15 cellular contexts compared by ENCODE assay signal in genomic region chr15:61974759-61975158, GRCh38.
DNase-seq lines count a peak whose midpoint lies in the region; FAIRE-seq and TF ChIP-seq lines count a peak whose summit lies in the region.
"Had no signal": no experiment of that assay in that cellular context is flagged by ENCODE, and none has a peak within 500 bp of the region (broad histone marks: within the 10 kb centered on the region; RNA-seq: fewer than 3 reads in every experiment).

No MANE protein-coding gene starts in this region.

- H3K4me2 ChIP-seq in MM.1S (ENCODE audit: low read depth, low read length) = peak overlapping the region; percentile 40
- H3K4me2 ChIP-seq: KMS-11 had no signal

- intact Hi-C loops in testis (cut with DNase I; ENCODE audit: low total_unique reads) (no loop called here), transverse colon (cut with DNase I; ENCODE audit: low total_unique reads) (no loop called here)

- H3K79me2 ChIP-seq in MM.1S (ENCODE audit: low read length) = no peaks in the 10 kb centered on the region

- peak; percentile 23 for DNase-seq in DMS53 treated with DMSO at 0.1 percent for 48 hours (lab: John Stamatoyannopoulos, UW; ENCODE audit: unreplicated experiment)
- peak; percentile 21 for DNase-seq in MM.1S
- DNase-seq in NCI-H748 (lab: John Stamatoyannopoulos, UW; ENCODE audit: unreplicated experiment) = peak; percentile 96
- DNase-seq in fibroblast of mammary gland (ENCODE audit: low read depth) = peak; percentile 21
- DNase-seq in frontal cortex (ENCODE audit: low spot score in 2 of 2) = no peak
- DNase-seq in testis = no peak
- DNase-seq in transverse colon = no peak
- no peak for DNase-seq in T-helper 2 cell treated with Interferon-gamma antibody and Interleukin-4, amounts not matched to agents 5 μg/mL and 100 μg/mL, for 36 hours (ENCODE audit: low spot score)
- DNase-seq: activated CD4-positive, alpha-beta T cell treated with anti-CD3 and anti-CD28 coated beads for 1 hour; activated naive CD8-positive, alpha-beta T cell treated with anti-CD3 and anti-CD28 coated beads, Interleukin-2, amount 10 ng/mL, durations not matched to agents 7 days and 5 days; CD4-positive, CD25-positive, alpha-beta regulatory T cell; spleen; stimulated activated naive B cell treated with anti-CD40 and anti-IgM and Interleukin-4, amounts not matched to agents 10 μg/mL and 1 μg/mL and 100 μg/mL, for 72 hours had no signal

- H3K9ac ChIP-seq in MM.1S (ENCODE audit: low read length) = peak overlapping the region; percentile 1; the same call in 1 of the 2 replicates
- H3K9ac ChIP-seq: KMS-11 had no signal

- H3K4me1 ChIP-seq in MM.1S (ENCODE audit: low read length) (peaks cover 34% of the 10 kb centered on the region), testis (no peaks in the 10 kb centered on the region), transverse colon (peaks cover 0 to 16% (median 5%) of the 10 kb centered on the region in 4 donors)

- no peak overlapping the region for H2AFZ ChIP-seq in MM.1S (ENCODE audit: low read length)

- no peak for FAIRE-seq in frontal cortex (lab: Jason Lieb, UNC)
- FAIRE-seq: GM12878 had no signal

- no peak for TF ChIP-seq EP300 in transverse colon (IDR thresholded peaks at IDR 0.05; ENCODE audit: low read depth)

- no peak overlapping the region for H3K4me3 ChIP-seq in MM.1S (ENCODE audit: low read length)
- no peak overlapping the region for H3K4me3 ChIP-seq in fibroblast of mammary gland (ENCODE audit: control insufficient read depth, low read depth, low read length)
- no peak overlapping the region for H3K4me3 ChIP-seq in testis
- no peak overlapping the region for H3K4me3 ChIP-seq in transverse colon
- H3K4me3 ChIP-seq: GM12878, spleen had no signal

- H3K27me3 Mint-ChIP-seq in T-helper 2 cell treated with Interferon-gamma antibody and Interleukin-4, amounts not matched to agents 5 μg/mL and 100 μg/mL, for 36 hours (ENCODE audit: low read depth) = no peaks in the 10 kb centered on the region
- H3K27me3 Mint-ChIP-seq: activated naive CD8-positive, alpha-beta T cell treated with anti-CD3 and anti-CD28 coated beads, Interleukin-2, amount 10 ng/mL, durations not matched to agents 7 days and 5 days; CD4-positive, CD25-positive, alpha-beta regulatory T cell; stimulated activated naive B cell treated with anti-CD40 and anti-IgM and Interleukin-4, amounts not matched to agents 10 μg/mL and 1 μg/mL and 100 μg/mL, for 72 hours had no signal

- H3K9me2 ChIP-seq in MM.1S (replicated peaks; ENCODE audit: insufficient read depth, low read length) = no peaks in the 10 kb centered on the region

- peaks cover 48% of the 10 kb centered on the region for H3K36me3 Mint-ChIP-seq in T-helper 2 cell treated with Interferon-gamma antibody and Interleukin-4, amounts not matched to agents 5 μg/mL and 100 μg/mL, for 36 hours (ENCODE audit: low read depth)

- no peaks in the 10 kb centered on the region for H4K20me1 ChIP-seq in MM.1S (ENCODE audit: insufficient read depth, low read length)

- H3K27ac Mint-ChIP-seq in T-helper 2 cell treated with Interferon-gamma antibody and Interleukin-4, amounts not matched to agents 5 μg/mL and 100 μg/mL, for 36 hours = no peak overlapping the region
- H3K27ac Mint-ChIP-seq: activated naive CD8-positive, alpha-beta T cell treated with anti-CD3 and anti-CD28 coated beads, Interleukin-2, amount 10 ng/mL, durations not matched to agents 7 days and 5 days; stimulated activated naive B cell treated with anti-CD40 and anti-IgM and Interleukin-4, amounts not matched to agents 10 μg/mL and 1 μg/mL and 100 μg/mL, for 72 hours had no signal

- no peak overlapping the region for H3K4me3 Mint-ChIP-seq in T-helper 2 cell treated with Interferon-gamma antibody and Interleukin-4, amounts not matched to agents 5 μg/mL and 100 μg/mL, for 36 hours
- H3K4me3 Mint-ChIP-seq: activated naive CD8-positive, alpha-beta T cell treated with anti-CD3 and anti-CD28 coated beads, Interleukin-2, amount 10 ng/mL, durations not matched to agents 7 days and 5 days; CD4-positive, CD25-positive, alpha-beta regulatory T cell; stimulated activated naive B cell treated with anti-CD40 and anti-IgM and Interleukin-4, amounts not matched to agents 10 μg/mL and 1 μg/mL and 100 μg/mL, for 72 hours had no signal

- TF ChIP-seq CTCF in MM.1S (IDR thresholded peaks at IDR 0.05; ENCODE audit: low read length) = no peak
- no peak for TF ChIP-seq CTCF in fibroblast of mammary gland (conservative IDR thresholded peaks at IDR 0.05; ENCODE audit: control insufficient read depth, insufficient read depth, low read depth, low read length)
- TF ChIP-seq CTCF in testis (IDR thresholded peaks at IDR 0.05) = no peak
- TF ChIP-seq CTCF in transverse colon (IDR thresholded peaks at IDR 0.05) = no peak

- H3K36me3 ChIP-seq in MM.1S (replicated peaks; ENCODE audit: insufficient read depth, low read length) (no peaks in the 10 kb centered on the region; the same call in none of the 2 replicates), testis (ENCODE audit: low read depth, missing control alignments) (no peaks in the 10 kb centered on the region), transverse colon (peaks cover 0 to 57% (median 14%) of the 10 kb centered on the region in 4 donors)

- no peaks in the 10 kb centered on the region for H3K9me3 ChIP-seq in MM.1S (replicated peaks; ENCODE audit: insufficient read depth, low read length)
- no peaks in the 10 kb centered on the region for H3K9me3 ChIP-seq in testis
- H3K9me3 ChIP-seq in transverse colon = no peaks in the 10 kb centered on the region
- H3K9me3 ChIP-seq: spleen had no signal

- H3K9me3 Mint-ChIP-seq in T-helper 2 cell treated with Interferon-gamma antibody and Interleukin-4, amounts not matched to agents 5 μg/mL and 100 μg/mL, for 36 hours = no peaks in the 10 kb centered on the region
- H3K9me3 Mint-ChIP-seq: activated naive CD8-positive, alpha-beta T cell treated with anti-CD3 and anti-CD28 coated beads, Interleukin-2, amount 10 ng/mL, durations not matched to agents 7 days and 5 days; CD4-positive, CD25-positive, alpha-beta regulatory T cell; stimulated activated naive B cell treated with anti-CD40 and anti-IgM and Interleukin-4, amounts not matched to agents 10 μg/mL and 1 μg/mL and 100 μg/mL, for 72 hours had no signal

- 61 to 85% methylated on average over 1 of the region's 1 CpG for WGBS in testis, 2 donors
- 25 to 34% methylated on average over 1 of the region's 1 CpG for WGBS in transverse colon (ENCODE audit: low coverage in 1 of 2), 2 donors

- H3K27ac ChIP-seq in MM.1S (ENCODE audit: low read length) = peak overlapping the region; percentile 52; the same call in 1 of the 2 replicates
- H3K27ac ChIP-seq in testis = no peak overlapping the region
- H3K27ac ChIP-seq in transverse colon = peak overlapping the region in 1 of 4 donors; percentile 6
- H3K27ac ChIP-seq: KMS-11, spleen had no signal

- peaks cover 7% of the 10 kb centered on the region for H3K4me1 Mint-ChIP-seq in T-helper 2 cell treated with Interferon-gamma antibody and Interleukin-4, amounts not matched to agents 5 μg/mL and 100 μg/mL, for 36 hours (ENCODE audit: low read depth)

- TF ChIP-seq POLR2A in testis (IDR thresholded peaks at IDR 0.05) (no peak), transverse colon (IDR thresholded peaks at IDR 0.05) (no peak)

- in situ Hi-C loops in transverse colon (cut with MboI; ENCODE audit: low pct_ligation_motif_present in 1 of 4, low pct_unique_long_range_greater_than_20kb in 1 of 4, low sequenced_read_pairs in 3 of 4) = loop anchor here in 2 of 4 donors (10.0 kb wide), 2 partner anchors 90 to 100 kb away; partner anchors contain the start of genes C2CD4A (in 1 of the 2) and VPS13C (in 1 of the 2)

- peaks cover 13% of the 10 kb centered on the region for H3F3A ChIP-seq in MM.1S (ENCODE audit: insufficient read depth, low read length)

- no peaks in the 10 kb centered on the region for H3K27me3 ChIP-seq in MM.1S (replicated peaks; ENCODE audit: insufficient read depth, low read length)
- no peaks in the 10 kb centered on the region for H3K27me3 ChIP-seq in testis
- H3K27me3 ChIP-seq in transverse colon = no peaks in the 10 kb centered on the region
- H3K27me3 ChIP-seq: spleen had no signal

Comparison
In these comparisons a context has a peak if more than half of its experiments do, and no peak if none do; other contexts are left out.
1. DNase-seq: peak in DMS53 treated with DMSO at 0.1 percent for 48 hours (single experiment), MM.1S (single experiment), NCI-H748 (single experiment) and fibroblast of mammary gland (single experiment); none in frontal cortex (0 of 2), testis (single experiment), transverse colon (single experiment) and T-helper 2 cell treated with Interferon-gamma antibody and Interleukin-4, amounts not matched to agents 5 μg/mL and 100 μg/mL, for 36 hours (single experiment).